In genomic region chr3:126752303-126753190, GRCh38 we compare ENCODE assay signal across 8 cellular contexts. TPM values are rescaled to one million over a fixed set of nuclear protein-coding genes. Genes with fewer than 3 reads are reported as not detected.
DNase-seq lines count a peak whose midpoint lies in the region; ATAC-seq and TF ChIP-seq lines count a peak whose summit lies in the region.

No MANE protein-coding gene starts in this region.

- no peaks in the 10 kb centered on the region for H3K9me3 ChIP-seq in lung (ENCODE audit: control insufficient read depth in 2 of 2, insufficient read depth in 1 of 2, low read length in 1 of 2)

- no peak overlapping the region for H3K4me3 Mint-ChIP-seq in activated CD4-positive, alpha-beta T cell treated with anti-CD3 and anti-CD28 coated beads, Interleukin-2, amount 10 ng/mL, durations not matched to agents 7 days and 5 days

- WGBS in lung, 2 donors, result 54 to 61% methylated on average over 15 of the region's 15 CpGs

- CTCF ChIA-PET in activated CD4-positive, alpha-beta T cell treated with anti-CD3 and anti-CD28 coated beads, Interleukin-2, amount 10 ng/mL, durations not matched to agents 7 days and 5 days (lab: Charles Lee), result interaction anchor here (1.0 to 2.3 kb wide), 4 partner anchors 229 to 695 kb away, joined by 3 to 10 read pairs (median 4); partner anchors contain the start of gene PLXNA1

- peak; percentile 81 for TF ChIP-seq CTCF in lung (IDR thresholded peaks at IDR 0.05; ENCODE audit: control extremely low read depth, extremely low read depth)

- POLR2A ChIA-PET in activated CD4-positive, alpha-beta T cell treated with anti-CD3 and anti-CD28 coated beads, Interleukin-2, amount 10 ng/mL, durations not matched to agents 7 days and 5 days (lab: Charles Lee), result no interaction called here

- H3K27me3 ChIP-seq in lung (ENCODE audit: control insufficient read depth, insufficient read depth), result no peaks in the 10 kb centered on the region

- peak overlapping the region in 1 of 2 donors; percentile 64 for H3K27ac ChIP-seq in lung (ENCODE audit: low read depth in 1 of 2, low read length in 1 of 2)

- peaks cover 0 to 12% of the 10 kb centered on the region in 2 donors for H3K4me1 ChIP-seq in lung (ENCODE audit: control insufficient read depth in 2 of 2, insufficient read depth in 2 of 2, low read length in 2 of 2)

- H3K9me3 Mint-ChIP-seq in activated CD4-positive, alpha-beta T cell treated with anti-CD3 and anti-CD28 coated beads, Interleukin-2, amount 10 ng/mL, durations not matched to agents 7 days and 5 days, result no peaks in the 10 kb centered on the region

- peaks cover 7% of the 10 kb centered on the region for H3K4me1 Mint-ChIP-seq in activated CD4-positive, alpha-beta T cell treated with anti-CD3 and anti-CD28 coated beads, Interleukin-2, amount 10 ng/mL, durations not matched to agents 7 days and 5 days

- H3K27ac Mint-ChIP-seq in activated CD4-positive, alpha-beta T cell treated with anti-CD3 and anti-CD28 coated beads, Interleukin-2, amount 10 ng/mL, durations not matched to agents 7 days and 5 days, result no peak overlapping the region

- H3K4me3 ChIP-seq in lung, result no peak overlapping the region

- no peaks in the 10 kb centered on the region for H3K27me3 Mint-ChIP-seq in activated CD4-positive, alpha-beta T cell treated with anti-CD3 and anti-CD28 coated beads, Interleukin-2, amount 10 ng/mL, durations not matched to agents 7 days and 5 days

- DNase-seq in EH (ENCODE audit: low read depth) (peak; percentile 81), NCI-H2227 treated with DMSO at 0.1 percent for 48 hours (lab: John Stamatoyannopoulos, UW) (peak; percentile 21), lung (ENCODE audit: low spot score) (peak; percentile 79)
- DNase-seq in activated CD4-positive, alpha-beta T cell treated with anti-CD3 and anti-CD28 coated beads, Interleukin-2, amount 10 ng/mL, durations not matched to agents 7 days and 5 days, result peak; percentile 55
- peak; percentile 6 for DNase-seq in effector CD8-positive, alpha-beta T cell (lab: John Stamatoyannopoulos, UW)
- peak; percentile 3 for DNase-seq in stimulated activated CD8-positive, alpha-beta memory T cell treated with anti-CD3 and anti-CD28 coated beads, Interleukin-12 subunit alpha, Interleukin-12 subunit beta, amount 100 ng/mL, for 24 hours (ENCODE audit: extremely low read depth)
- DNase-seq in effector CD4-positive, alpha-beta T cell, result no peak

- ATAC-seq in HG02678 (IDR thresholded peaks at IDR 0.05; ENCODE audit: unreplicated experiment) (peak; percentile 56), lung (ENCODE audit: insufficient read depth, low FRiP score) (peak; percentile 63)

- H3K36me3 ChIP-seq in lung (ENCODE audit: control insufficient read depth in 2 of 2, insufficient read depth in 2 of 2, low read length in 2 of 2), result no peaks in the 10 kb centered on the region

- no peaks in the 10 kb centered on the region for H3K36me3 Mint-ChIP-seq in activated CD4-positive, alpha-beta T cell treated with anti-CD3 and anti-CD28 coated beads, Interleukin-2, amount 10 ng/mL, durations not matched to agents 7 days and 5 days (ENCODE audit: low read depth)

RNA-seq across cellular contexts. Expression of gene CHCHD6, which starts 48.5 kb away (rescaled TPM):
- 1 to 10 TPM; 5.4 to 7.4 TPM for total RNA-seq in activated CD4-positive, alpha-beta T cell treated with anti-CD3 and anti-CD28 coated beads, Interleukin-2, amount 10 ng/mL, durations not matched to agents 7 days and 5 days
- total RNA-seq in lung, result 10 to 100 TPM; 12.1 to 22.6 TPM
- polyA plus RNA-seq in lung, result 10 to 100 TPM; 14.5 to 20.6 TPM
